8 cellular contexts compared by ENCODE assay signal in the genomic region with DNA sequence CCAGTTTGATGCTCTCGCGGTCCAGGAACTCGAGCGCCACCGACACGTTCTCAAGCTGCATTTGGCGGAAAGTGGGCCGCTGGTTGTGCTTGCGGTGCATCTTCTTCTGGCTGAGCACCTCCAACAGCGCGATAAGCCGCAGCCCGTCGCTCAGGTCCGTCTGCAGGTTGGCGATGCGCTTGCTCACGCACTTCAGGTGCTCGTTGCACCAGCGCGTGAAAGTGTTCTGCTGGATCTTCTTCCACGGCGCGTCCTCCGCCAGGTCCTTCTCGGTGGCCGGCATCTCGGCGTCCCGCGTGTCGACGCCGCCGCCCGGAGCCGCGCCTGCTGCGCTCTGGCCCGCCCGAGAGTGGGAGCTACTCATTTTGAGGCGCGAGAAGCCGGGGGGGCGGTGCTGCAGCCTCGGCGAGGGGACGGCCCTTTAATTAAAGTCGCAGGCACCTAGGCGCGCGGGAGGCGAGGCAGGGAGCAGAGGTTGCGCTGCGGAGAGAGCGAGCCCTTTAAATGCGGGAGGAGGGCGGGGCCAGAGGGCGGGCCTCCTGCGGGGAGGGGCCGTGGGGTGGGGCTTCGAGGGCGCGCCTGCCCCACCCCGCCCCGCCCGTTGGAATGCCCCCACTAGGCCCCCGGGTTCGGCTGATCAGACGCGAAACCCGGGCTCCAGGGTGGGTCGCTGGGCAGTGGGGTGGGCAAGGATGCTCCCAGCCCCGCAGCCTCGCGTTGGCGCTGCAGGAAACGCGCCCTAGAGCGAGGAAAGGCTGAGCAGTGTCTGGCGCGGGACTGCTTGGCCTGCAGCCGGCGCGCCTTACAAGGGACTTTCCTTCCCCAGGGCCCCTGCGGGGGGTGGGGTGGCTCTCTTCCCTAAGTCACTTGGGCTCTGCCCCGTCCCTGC. TPM values are rescaled to one million over a fixed set of nuclear protein-coding genes. Genes with fewer than 3 reads are reported as not detected.
A peak's percentile ranks its signal among the peaks of the same experiment; 100 is the strongest.
DNase-seq lines count a peak whose midpoint lies in the region; TF ChIP-seq lines count a peak whose summit lies in the region.

No MANE protein-coding gene starts in this region.

- peaks cover 4% of the 10 kb centered on the region for H3K4me1 Mint-ChIP-seq in neural progenitor cell

- in situ Hi-C loops in GM23248 (cut with MboI) = no loop called here

- H3K4me2 ChIP-seq in GM23248 (ENCODE audit: unreplicated experiment) = peak overlapping the region; percentile 70
- peak overlapping the region; percentile 92 for H3K4me2 ChIP-seq in neural progenitor cell

- no peaks in the 10 kb centered on the region for H4K20me1 ChIP-seq in GM23248 (ENCODE audit: insufficient read depth)
- peaks cover 33% of the 10 kb centered on the region for H4K20me1 ChIP-seq in neural progenitor cell (ENCODE audit: low read depth)

- H3K27ac ChIP-seq in GM23248 (peak overlapping the region; percentile 98), RWPE1 (peak overlapping the region; percentile 97), neural progenitor cell (peak overlapping the region; percentile 65), stomach (peak overlapping the region; percentile 48 to 98 (median 90))

- H3K36me3 Mint-ChIP-seq in neural progenitor cell = no peaks in the 10 kb centered on the region

- H3K9me3 Mint-ChIP-seq in neural progenitor cell = peaks cover 13% of the 10 kb centered on the region

- H3K27me3 ChIP-seq in GM23248 (replicated peaks; ENCODE audit: insufficient read depth) = no peaks in the 10 kb centered on the region
- peaks cover 16% of the 10 kb centered on the region for H3K27me3 ChIP-seq in neural progenitor cell
- H3K27me3 ChIP-seq in stomach = no peaks in the 10 kb centered on the region

- peaks cover 20% of the 10 kb centered on the region for H3K27me3 Mint-ChIP-seq in neural progenitor cell (ENCODE audit: insufficient read depth, low read depth)

- H3K4me3 ChIP-seq in GM23248 (peak overlapping the region; percentile 92), fibroblast of villous mesenchyme (ENCODE audit: low read depth, low read length) (peak overlapping the region; percentile 75), neural progenitor cell (peak overlapping the region; percentile 86), stomach (peak overlapping the region; percentile 59 to 85 (median 70))

- H3K36me3 ChIP-seq in GM23248 (ENCODE audit: low read depth) (peaks cover 4% of the 10 kb centered on the region; the same call in 1 of the 2 replicates), neural progenitor cell (no peaks in the 10 kb centered on the region), stomach (peaks cover 13 to 26% (median 17%) of the 10 kb centered on the region in 4 donors)

- H3K9ac ChIP-seq in GM23248 (peak overlapping the region; percentile 97), neural progenitor cell (peak overlapping the region; percentile 77)

- CTCF ChIA-PET in RWPE1 (lab: Yijun Ruan, JAX) = no interaction called here

- WGBS in GM23248 (ENCODE audit: low coverage in 1 of 2, low lambda C conversion rate in 2 of 2, missing lambda C conversion rate in 2 of 2), 2 experiments = 0 to 4% methylated on average over 6 to 15 of the region's 87 CpGs
- WGBS in stomach, 5 donors = 0 to 40% (median 10%) methylated on average over 21 to 80 of the region's 87 CpGs

- H3K9me2 ChIP-seq in GM23248 (ENCODE audit: insufficient read depth) = no peaks in the 10 kb centered on the region

- H3K9me3 ChIP-seq in GM23248 (ENCODE audit: low read depth) (no peaks in the 10 kb centered on the region), neural progenitor cell (ENCODE audit: low read depth) (no peaks in the 10 kb centered on the region), stomach (no peaks in the 10 kb centered on the region)

- TF ChIP-seq CTCF in RWPE1 (conservative IDR thresholded peaks at IDR 0.05; ENCODE audit: low read depth) (no peak), fibroblast of villous mesenchyme (IDR thresholded peaks at IDR 0.05; ENCODE audit: insufficient read depth, low read depth, low read length) (no peak), neural progenitor cell (IDR thresholded peaks at IDR 0.05) (no peak), stomach (IDR thresholded peaks at IDR 0.05) (no peak)

- peak in 2 of 4 donors; percentile 40 to 83 for TF ChIP-seq POLR2A in stomach (IDR thresholded peaks at IDR 0.05)

- peak overlapping the region; percentile 88 for H3K4me3 Mint-ChIP-seq in neural progenitor cell

- H3K4me1 ChIP-seq in GM23248 (ENCODE audit: insufficient read depth) = 0 out of 2 replicates have a peak, but pooled peaks cover 9% of the 10 kb centered on the region
- no peaks in the 10 kb centered on the region for H3K4me1 ChIP-seq in neural progenitor cell
- H3K4me1 ChIP-seq in stomach = peaks cover 4 to 75% (median 43%) of the 10 kb centered on the region in 4 donors

- no peak overlapping the region for H2AFZ ChIP-seq in GM23248
- H2AFZ ChIP-seq in neural progenitor cell (replicated peaks) = no peak overlapping the region

- no peak for TF ChIP-seq EP300 in stomach (IDR thresholded peaks at IDR 0.05)

- POLR2A ChIA-PET in RWPE1 (lab: Yijun Ruan, JAX; ENCODE audit: low non-redundant PET) = interaction anchor here (0.5 kb wide), 1 partner anchor 33 kb away, joined by 7 read pairs; no protein-coding TSS in a partner anchor

- H3F3A ChIP-seq in GM23248 (ENCODE audit: insufficient read depth) (peaks cover 13% of the 10 kb centered on the region), neural progenitor cell (ENCODE audit: low read depth) (peaks cover 8% of the 10 kb centered on the region)

- no peak overlapping the region for H3K27ac Mint-ChIP-seq in neural progenitor cell

- DNase-seq in DMS53 treated with DMSO at 0.1 percent for 48 hours (lab: John Stamatoyannopoulos, UW; ENCODE audit: unreplicated experiment) = peak; percentile 29
- peak; percentile 96 for DNase-seq in GM23248
- DNase-seq in LHCN-M2 (ENCODE audit: low read depth) = peak; percentile 92
- DNase-seq in RWPE1 (ENCODE audit: low spot score) = peak; percentile 75
- DNase-seq in activated effector memory CD4-positive, alpha-beta T cell treated with Interleukin-2 at 50 U/mL for 16 hours = peak; percentile 86
- DNase-seq in fibroblast of villous mesenchyme (ENCODE audit: low read depth) = peak; percentile 96
- DNase-seq in neural progenitor cell (ENCODE audit: low spot score) = peak; percentile 93
- peak; percentile 91 for DNase-seq in stomach

- intact Hi-C loops in stomach (cut with DNase I; ENCODE audit: low total_unique reads) = no loop called here

- H3K79me2 ChIP-seq in GM23248 (ENCODE audit: insufficient read depth) (peaks cover 50% of the 10 kb centered on the region), neural progenitor cell (ENCODE audit: low read depth) (peaks cover 50% of the 10 kb centered on the region)

RNA-seq across cellular contexts. Expression of a gene that starts 3.3 kb away (rescaled TPM):
- total RNA-seq in GM23248 (2014; rRNA removed; shearing (Covaris generic)) = 2,857 and 2,903 TPM in 2 replicates
- polyA plus RNA-seq in GM23248 (2016; fragmentation: Nextera tagmentation; extraction: Ambion mirVana) (1,377 and 1,379 TPM in 2 replicates), stomach (1,000 to 10,000 TPM in 1 of 3 donors, 100 to 1,000 TPM in 1, 10 to 100 TPM in 1; 89.2 to 1,461 (median 171) TPM)
- total RNA-seq in LHCN-M2 (2014; rRNA removed) (1,374 and 1,654 TPM in 2 replicates), fibroblast of villous mesenchyme (3,767 and 4,290 TPM in 2 replicates), neural progenitor cell (ENCODE audit: low replicate concordance) (189 and 559 TPM in 2 replicates), stomach (1,000 to 10,000 TPM in 4 of 5 donors, 100 to 1,000 TPM in 1; 638 to 3,511 (median 2,572) TPM)
- polyA plus RNA-seq in LHCN-M2 (2012) = 2,189 TPM

RNA-seq across cellular contexts. Expression of a gene that starts 8.0 kb away (rescaled TPM):
- total RNA-seq in GM23248 (2014; rRNA removed; shearing (Covaris generic)) = 39.7 TPM in 2 replicates
- polyA plus RNA-seq in GM23248 (2016; fragmentation: Nextera tagmentation; extraction: Ambion mirVana) (86.6 and 96.0 TPM in 2 replicates), stomach (100 to 1,000 TPM in 1 of 3 donors, 10 to 100 TPM in 2; 62.9 to 135 (median 97.8) TPM)
- total RNA-seq in LHCN-M2 (2014; rRNA removed) (67.0 and 77.3 TPM in 2 replicates), fibroblast of villous mesenchyme (34.5 and 35.1 TPM in 2 replicates), neural progenitor cell (ENCODE audit: low replicate concordance) (18.3 and 62.0 TPM in 2 replicates), stomach (100 to 1,000 TPM in 1 of 5 donors, 10 to 100 TPM in 4; 24.2 to 117 (median 38.5) TPM)
- 123 TPM for polyA plus RNA-seq in LHCN-M2 (2012)

RNA-seq across cellular contexts. Expression of a gene that starts 27.1 kb away (rescaled TPM):
- 3,014 and 6,561 TPM in 2 replicates for total RNA-seq in GM23248 (2014; rRNA removed; shearing (Covaris generic))
- polyA plus RNA-seq in GM23248 (2016; fragmentation: Nextera tagmentation; extraction: Ambion mirVana) = 1,381 and 1,435 TPM in 2 replicates
- total RNA-seq in LHCN-M2 (2014; rRNA removed) = 2,668 and 4,535 TPM in 2 replicates
- 3,666 TPM for polyA plus RNA-seq in LHCN-M2 (2012)
- 1,310 and 1,322 TPM in 2 replicates for total RNA-seq in fibroblast of villous mesenchyme
- total RNA-seq in neural progenitor cell (ENCODE audit: low replicate concordance) = 4,507 and 7,403 TPM in 2 replicates
- total RNA-seq in stomach = 1,000 to 10,000 TPM in 4 of 5 donors, 100 to 1,000 TPM in 1; 783 to 3,421 (median 2,020) TPM
- 1,000 to 10,000 TPM; 5,802 to 8,616 (median 6,179) TPM for polyA plus RNA-seq in stomach

RNA-seq across cellular contexts. Expression of a gene that starts 37.9 kb away (rescaled TPM):
- total RNA-seq in GM23248 (2014; rRNA removed; shearing (Covaris generic)) = 60.7 TPM in 2 replicates
- polyA plus RNA-seq in GM23248 (2016; fragmentation: Nextera tagmentation; extraction: Ambion mirVana) (16.6 and 17.0 TPM in 2 replicates), stomach (10 to 100 TPM; 15.9 to 18.2 (median 16.0) TPM)
- total RNA-seq in LHCN-M2 (2014; rRNA removed) (96.6 and 104 TPM in 2 replicates), fibroblast of villous mesenchyme (45.4 and 53.5 TPM in 2 replicates), neural progenitor cell (ENCODE audit: low replicate concordance) (14.2 and 27.2 TPM in 2 replicates), stomach (10 to 100 TPM; 12.5 to 48.7 (median 26.3) TPM)
- polyA plus RNA-seq in LHCN-M2 (2012) = 91.3 TPM

RNA-seq across cellular contexts. Expression of a gene that starts 40.2 kb away (rescaled TPM):
- total RNA-seq in GM23248 (2014; rRNA removed; shearing (Covaris generic)) = 17.6 and 38.8 TPM in 2 replicates
- polyA plus RNA-seq in GM23248 (2016; fragmentation: Nextera tagmentation; extraction: Ambion mirVana) (18.2 and 20.5 TPM in 2 replicates), stomach (10 to 100 TPM; 19.4 to 59.9 (median 21.8) TPM)
- total RNA-seq in LHCN-M2 (2014; rRNA removed) (28.2 and 159 TPM in 2 replicates), fibroblast of villous mesenchyme (15.5 and 17.4 TPM in 2 replicates), neural progenitor cell (ENCODE audit: low replicate concordance) (19.8 and 46.5 TPM in 2 replicates), stomach (100 to 1,000 TPM in 2 of 5 donors, 10 to 100 TPM in 3; 12.7 to 202 (median 84.6) TPM)
- 15.1 TPM for polyA plus RNA-seq in LHCN-M2 (2012)

Comparison
In these comparisons a context has a peak if more than half of its experiments do, and no peak if none do; other contexts are left out.
1. Peak in every context shown above with its lines: DNase-seq, H3K4me3 ChIP-seq and H3K27ac ChIP-seq.
2. DNase-seq: peak in every context shown above with its lines; median percentile 96 in GM23248; 96 in fibroblast of villous mesenchyme; 93 in neural progenitor cell; 92 in LHCN-M2; 91 in stomach; 86 in activated effector memory CD4-positive, alpha-beta T cell treated with Interleukin-2 at 50 U/mL for 16 hours; 75 in RWPE1; 29 in DMS53 treated with DMSO at 0.1 percent for 48 hours.